Comparison of ENCODE assay signal across 16 cellular contexts in the genomic region with DNA sequence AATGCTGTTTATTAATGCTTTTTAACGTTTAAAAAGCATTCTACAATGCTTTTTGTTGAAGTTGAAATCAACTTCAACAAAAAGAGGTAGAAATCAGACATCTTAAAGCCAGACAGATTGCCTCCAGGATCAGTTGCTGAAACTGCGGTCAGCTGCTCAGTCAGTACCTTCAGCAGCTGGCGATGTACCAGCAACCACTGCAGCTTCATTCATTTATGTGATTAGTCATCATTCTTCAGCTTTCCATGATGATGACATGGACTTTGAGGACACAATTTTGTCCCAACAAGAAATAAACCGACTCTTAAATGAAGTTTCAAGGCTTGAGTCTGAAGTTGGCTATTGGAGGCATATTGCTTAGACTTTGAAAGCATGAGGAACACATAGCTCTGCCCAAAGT. TPM values are rescaled to one million over a fixed set of nuclear protein-coding genes. Genes with fewer than 3 reads are reported as not detected.
DNase-seq lines count a peak whose midpoint lies in the region; ATAC-seq and TF ChIP-seq lines count a peak whose summit lies in the region.
"Had no signal": no experiment of that assay in that cellular context is flagged by ENCODE, and none has a peak within 500 bp of the region (broad histone marks: within the 10 kb centered on the region; RNA-seq: fewer than 3 reads in every experiment).

No MANE protein-coding gene starts in this region.

- no peak overlapping the region for H3K27ac ChIP-seq in SJSA1
- peak overlapping the region; percentile 49 for H3K27ac ChIP-seq in smooth muscle cell (ENCODE audit: low read depth)
- H3K27ac ChIP-seq: PC-9 had no signal

- TF ChIP-seq CTCF in fibroblast of pulmonary artery (IDR thresholded peaks at IDR 0.05; ENCODE audit: low read length, missing control alignments), result no peak
- TF ChIP-seq CTCF in smooth muscle cell (IDR thresholded peaks at IDR 0.05; ENCODE audit: borderline replicate concordance, insufficient read depth, poor library complexity, severe bottlenecking), result no peak

- WGBS in smooth muscle cell (ENCODE audit: low lambda C conversion rate), result 47% methylated on average over 4 of the region's 4 CpGs

- H4K20me1 ChIP-seq in smooth muscle cell (ENCODE audit: low read depth), result no peaks in the 10 kb centered on the region

- H3K9ac ChIP-seq in smooth muscle cell (ENCODE audit: low read depth), result no peak overlapping the region

- peaks cover 7% of the 10 kb centered on the region for H3K4me1 ChIP-seq in SJSA1 (replicated peaks)
- H3K4me1 ChIP-seq in smooth muscle cell (ENCODE audit: low read depth), result no peaks in the 10 kb centered on the region

- H3K4me2 ChIP-seq in smooth muscle cell, result peak overlapping the region; percentile 49
- H3K4me2 ChIP-seq: PC-9 had no signal

- no peak overlapping the region for H3K4me3 ChIP-seq in SJSA1
- no peak overlapping the region for H3K4me3 ChIP-seq in fibroblast of pulmonary artery (replicated peaks; ENCODE audit: low read depth, low read length)
- H3K4me3 ChIP-seq in smooth muscle cell, result no peak overlapping the region
- H3K4me3 ChIP-seq: PC-9 had no signal

- H3F3A ChIP-seq in smooth muscle cell (ENCODE audit: low read depth), result no peaks in the 10 kb centered on the region

- H3K79me2 ChIP-seq in smooth muscle cell (ENCODE audit: low read depth), result no peaks in the 10 kb centered on the region

- H3K27me3 ChIP-seq in SJSA1 (replicated peaks) (no peaks in the 10 kb centered on the region), smooth muscle cell (ENCODE audit: low read depth) (no peaks in the 10 kb centered on the region)

- H3K36me3 ChIP-seq in SJSA1 (no peaks in the 10 kb centered on the region), smooth muscle cell (ENCODE audit: low read depth) (no peaks in the 10 kb centered on the region)

- DNase-seq in HCEC 1CT (peak; percentile 9), SJSA1 (ENCODE audit: low read depth in 1 of 2, low spot score in 2 of 2) (peak; percentile 35 to 62), fibroblast of pulmonary artery (ENCODE audit: low read depth) (peak; percentile 68), smooth muscle cell (lab: John Stamatoyannopoulos, UW; ENCODE audit: unreplicated experiment) (no peak), iPS-NIHi7 (ENCODE audit: extremely low spot score) (no peak)
- DNase-seq in activated CD4-positive, alpha-beta T cell treated with anti-CD3 and anti-CD28 coated beads, Interleukin-2, amount 50 U/mL, for 4 hours, result no peak
- DNase-seq: activated CD4-positive, alpha-beta T cell treated with anti-CD3 and anti-CD28 coated beads, Interleukin-2, amount 10 ng/mL, durations not matched to agents 7 days and 5 days; left colon; NCI-H2171; T-helper 17 cell had no signal

- H2AFZ ChIP-seq in smooth muscle cell (ENCODE audit: low read depth), result no peak overlapping the region
- H2AFZ ChIP-seq: PC-9 had no signal

- ATAC-seq in GM18867 (IDR thresholded peaks at IDR 0.05; ENCODE audit: unreplicated experiment), result no peak
- ATAC-seq: esophagus mucosa; left colon; natural killer cell treated with Interleukin-12 subunit alpha and Interleukin-12 subunit beta and Interleukin-15 and Interleukin-18, amount 100 ng/mL, for 72 hours; T-helper 17 cell had no signal

- H3K9me3 ChIP-seq in SJSA1 (replicated peaks) (no peaks in the 10 kb centered on the region), smooth muscle cell (replicated peaks; ENCODE audit: low read depth) (no peaks in the 10 kb centered on the region)

RNA-seq across cellular contexts. Expression of gene NUAK1, which starts 31.5 kb away (rescaled TPM):
- 48.9 and 60.6 TPM in 2 replicates for total RNA-seq in SJSA1 (2014; rRNA removed; shearing (Covaris generic))
- 54.0 and 64.2 TPM in 2 replicates for total RNA-seq in smooth muscle cell
- 35.3 and 38.8 TPM in 2 replicates for polyA plus RNA-seq in smooth muscle cell
- total RNA-seq: activated CD4-positive, alpha-beta T cell treated with anti-CD3 and anti-CD28 coated beads, Interleukin-2, amount 10 ng/mL, durations not matched to agents 7 days and 5 days; activated T-helper 17 cell treated with anti-CD3 and anti-CD28 coated beads, Interleukin-2, amount 50 U/mL, for 72 hours had no signal
- polyA plus RNA-seq: IgD-negative memory B cell had no signal

Comparison
In these comparisons a context has a peak if more than half of its experiments do, and no peak if none do; other contexts are left out.
1. DNase-seq: peak in HCEC 1CT (single experiment), SJSA1 (2 of 2) and fibroblast of pulmonary artery (single experiment); none in smooth muscle cell (single experiment), activated CD4-positive, alpha-beta T cell treated with anti-CD3 and anti-CD28 coated beads, Interleukin-2, amount 50 U/mL, for 4 hours (0 of 2) and iPS-NIHi7 (single experiment).